Comparison of ENCODE assay signal across 10 cellular contexts in genomic region chr22:24401824-24402434, GRCh38. TPM values are rescaled to one million over a fixed set of nuclear protein-coding genes. Genes with fewer than 3 reads are reported as not detected.
DNase-seq lines count a peak whose midpoint lies in the region; ATAC-seq and TF ChIP-seq lines count a peak whose summit lies in the region.
"Had no signal": no experiment of that assay in that cellular context is flagged by ENCODE, and none has a peak within 500 bp of the region (broad histone marks: within the 10 kb centered on the region; RNA-seq: fewer than 3 reads in every experiment).

No MANE protein-coding gene starts in this region.

- peak overlapping the region; percentile 77 for H3K27ac ChIP-seq in C4-2B
- peak overlapping the region; percentile 55 for H3K27ac ChIP-seq in duodenal mucosa (ENCODE audit: low read depth, low read length)

- DNase-seq in NOMO-1 treated with dmso at 0.1 percent for 144 hours (lab: John Stamatoyannopoulos, UW; ENCODE audit: unreplicated experiment) (no peak), amniotic stem cell (lab: John Stamatoyannopoulos, UW) (no peak), NCI-H446 treated with DMSO at 0.1 percent for 48 hours (lab: John Stamatoyannopoulos, UW) (no peak)
- DNase-seq: NCI-H2107 had no signal

- no peak overlapping the region for H3K4me3 ChIP-seq in duodenal mucosa (ENCODE audit: low read depth in 1 of 2, low read length in 2 of 2)
- H3K4me3 ChIP-seq: suprapubic skin had no signal

- H3K36me3 Mint-ChIP-seq in IgD-negative memory B cell (peaks cover 7% of the 10 kb centered on the region), nephron (ENCODE audit: low read depth) (peaks cover 63% of the 10 kb centered on the region)

- TF ChIP-seq CTCF in C4-2B (conservative IDR thresholded peaks at IDR 0.05) (no peak), nephron (IDR thresholded peaks at IDR 0.05; ENCODE audit: unreplicated experiment in 3 of 3) (no peak)

- no peaks in the 10 kb centered on the region for H3K27me3 ChIP-seq in duodenal mucosa (ENCODE audit: control insufficient read depth in 1 of 2, insufficient read depth in 2 of 2, low read length in 2 of 2)
- H3K27me3 ChIP-seq: suprapubic skin had no signal

- no peak for ATAC-seq in HG03378 (IDR thresholded peaks at IDR 0.05; ENCODE audit: unreplicated experiment)

- peaks cover 31 to 51% (median 48%) of the 10 kb centered on the region in 3 donors for H3K4me1 Mint-ChIP-seq in IgD-negative memory B cell
- peaks cover 30% of the 10 kb centered on the region for H3K4me1 Mint-ChIP-seq in nephron

- H3K27ac Mint-ChIP-seq in IgD-negative memory B cell (peak overlapping the region; percentile 86 to 98 (median 96)), nephron (peak overlapping the region in 2 of 3 experiments; percentile 80 to 86)

- H3K4me1 ChIP-seq in duodenal mucosa (ENCODE audit: control insufficient read depth in 1 of 2, insufficient read depth in 2 of 2, low read length in 2 of 2) = peaks cover 26% of the 10 kb centered on the region in 2 donors

- H3K36me3 ChIP-seq in duodenal mucosa (ENCODE audit: control insufficient read depth in 1 of 2, insufficient read depth in 2 of 2, low read length in 2 of 2) = peaks cover 9 to 13% of the 10 kb centered on the region in 2 donors

- H3K4me3 Mint-ChIP-seq in IgD-negative memory B cell = peak overlapping the region; percentile 81 to 95 (median 87)
- H3K4me3 Mint-ChIP-seq in nephron = no peak overlapping the region

- H3K27me3 Mint-ChIP-seq in IgD-negative memory B cell (no peaks in the 10 kb centered on the region), nephron (ENCODE audit: low read depth) (no peaks in the 10 kb centered on the region)

- H3K9me3 ChIP-seq in duodenal mucosa (ENCODE audit: control insufficient read depth in 1 of 2, low read length in 2 of 2) = no peaks in the 10 kb centered on the region
- H3K9me3 ChIP-seq: suprapubic skin had no signal

- H3K9ac ChIP-seq in duodenal mucosa (ENCODE audit: low read depth in 1 of 2, low read length in 2 of 2) = no peak overlapping the region

- H3K9me3 Mint-ChIP-seq in IgD-negative memory B cell (no peaks in the 10 kb centered on the region), nephron (no peaks in the 10 kb centered on the region)

RNA-seq across cellular contexts. Expression of gene ADORA2A, which starts 25.5 kb away (rescaled TPM):
- 26.6 TPM for polyA plus RNA-seq in IgD-negative memory B cell

Comparison
In these comparisons a context has a peak if more than half of its experiments do, and no peak if none do; other contexts are left out.
1. H3K4me3 Mint-ChIP-seq: peak in IgD-negative memory B cell (4 of 4); none in nephron (0 of 3).